ENCODE assay signal across 8 cellular contexts in genomic region chr3:19947549-19948071, GRCh38. TPM values are rescaled to one million over a fixed set of nuclear protein-coding genes. Genes with fewer than 3 reads are reported as not detected.
DNase-seq lines count a peak whose midpoint lies in the region; ATAC-seq, FAIRE-seq and TF ChIP-seq lines count a peak whose summit lies in the region.

No MANE protein-coding gene starts in this region.

- peak overlapping the region; percentile 66 for H3K56ac ChIP-seq in H1 (replicated peaks; ENCODE audit: insufficient read length, low read depth, low read length)

- H3K4me3 ChIP-seq in H1 (ENCODE audit: extremely low read depth in 1 of 4, insufficient read depth in 2 of 4, low read depth in 3 of 4, low read length in 4 of 4), result peak overlapping the region; percentile 95 to 99 (median 96)

- H2AK5ac ChIP-seq in H1 (ENCODE audit: low read depth, low read length), result no peak overlapping the region

- H3K27me3 ChIP-seq in H1 (replicated peaks in 1 of 4; ENCODE audit: control insufficient read depth in 3 of 4, extremely low read depth in 1 of 4, insufficient read depth in 3 of 4, low read length in 3 of 4), result no peaks in the 10 kb centered on the region

- peaks cover 11% of the 10 kb centered on the region for H3K36me3 Mint-ChIP-seq in mesothelial cell of epicardium

- peaks cover 3 to 5% (median 5%) of the 10 kb centered on the region in 4 experiments for H3K4me1 ChIP-seq in H1 (replicated peaks in 1 of 4; ENCODE audit: control insufficient read depth in 3 of 4, insufficient read depth in 4 of 4, low read length in 3 of 4)

- no peak overlapping the region for H2BK20ac ChIP-seq in H1 (ENCODE audit: low read length)

- H3K18ac ChIP-seq in H1 (ENCODE audit: extremely low read depth, low read length), result peak overlapping the region; percentile 93

- H3K36me3 ChIP-seq in H1 (ENCODE audit: control insufficient read depth in 2 of 4, insufficient read depth in 4 of 4, low read length in 3 of 4), result peaks cover 3 to 20% (median 10%) of the 10 kb centered on the region in 4 experiments; a peak in 7 of 8 replicates

- no peak for TF ChIP-seq EP300 in H1 (IDR thresholded peaks at IDR 0.05; ENCODE audit: borderline replicate concordance in 1 of 2, low read depth in 2 of 2, low read length in 2 of 2)

- no peak overlapping the region for H3K23ac ChIP-seq in H1 (ENCODE audit: insufficient read length)

- H4K8ac ChIP-seq in H1 (ENCODE audit: extremely low read depth, insufficient read depth, low read length), result peak overlapping the region; percentile 97

- no peak overlapping the region for H3K14ac ChIP-seq in H1 (ENCODE audit: insufficient read length)

- TF ChIP-seq CTCF in H1 (IDR thresholded peaks at IDR 0.05; ENCODE audit: control extremely low read depth in 1 of 3, insufficient read depth in 1 of 3, low read depth in 1 of 3, low read length in 3 of 3) (no peak), mesothelial cell of epicardium (IDR thresholded peaks at IDR 0.05; ENCODE audit: unreplicated experiment) (no peak)

- CTCF ChIA-PET in H1 (lab: Charles Lee; ENCODE audit: partially characterized antibody), result interaction anchor here (1.2 kb wide), 1 partner anchor 12 kb away, joined by 3 read pairs; no protein-coding TSS in a partner anchor

- peak overlapping the region; percentile 16 for H4K5ac ChIP-seq in H1 (ENCODE audit: insufficient read length, low read depth, low read length)

- H3K4ac ChIP-seq in H1 (replicated peaks; ENCODE audit: insufficient read length, low read depth, low read length), result peak overlapping the region; percentile 57

- WGBS in H1 (ENCODE audit: extremely low coverage in 1 of 2, insufficient coverage in 1 of 2, insufficient read length in 1 of 2, insufficient replicate concordance in 2 of 2, low coverage in 1 of 2, low lambda C conversion rate in 2 of 2, missing lambda C conversion rate in 1 of 2), 2 experiments, result 1% methylated on average over 24 of the region's 27 CpGs; no CpG with 5 or more reads in 1 of the 2 experiments

- 0 out of 4 replicates have a peak, but pooled peaks of 1 of the 2 experiments have one; percentile 4 for TF ChIP-seq RAD21 in H1 (IDR thresholded peaks at IDR 0.05 in 1 of 2, conservative IDR thresholded peaks at IDR 0.05 in 1 of 2; ENCODE audit: low read depth in 2 of 2, low read length in 2 of 2)

- H2BK120ac ChIP-seq in H1 (replicated peaks; ENCODE audit: low read depth, low read length), result no peak overlapping the region

- peak overlapping the region; percentile 45 for H4K91ac ChIP-seq in H1 (replicated peaks; ENCODE audit: insufficient read length, low read length)

- peak overlapping the region; percentile 92 for H3K27ac ChIP-seq in H1 (ENCODE audit: low read depth, low read length)

- H3K9ac ChIP-seq in H1 (replicated peaks in 1 of 4; ENCODE audit: extremely low read depth in 1 of 4, low read depth in 3 of 4, low read length in 3 of 4), result peak overlapping the region; percentile 84 to 93 (median 86)

- no peak overlapping the region for H2AFZ ChIP-seq in H1 (ENCODE audit: low read length)

- H3K4me3 Mint-ChIP-seq in mesothelial cell of epicardium, result peak overlapping the region; percentile 99

- peak; percentile 28 to 32 for DNase-seq in NCI-H524 (lab: John Stamatoyannopoulos, UW)
- peak; percentile 25 to 29 (median 26) for DNase-seq in activated CD8-positive, alpha-beta memory T cell treated with anti-CD3 and anti-CD28 coated beads for 48 hours (ENCODE audit: low read depth in 2 of 3, low spot score in 2 of 3)
- DNase-seq in H1 (ENCODE audit: low read depth in 1 of 2, low spot score in 2 of 2), result peak; percentile 15 to 75
- DNase-seq in mesothelial cell of epicardium (ENCODE audit: low spot score in 2 of 2, unreplicated experiment in 2 of 2), result no peak
- DNase-seq in stimulated activated CD8-positive, alpha-beta memory T cell treated with anti-CD3 and anti-CD28 coated beads, Interleukin-7, amount 100 ng/mL, for 4 hours (ENCODE audit: low read depth in 2 of 2), result peak; percentile 26 to 29

- 0 out of 2 replicates have a peak, but pooled peaks cover 3% of the 10 kb centered on the region for H3K79me1 ChIP-seq in H1 (ENCODE audit: low read depth, low read length)

- peak overlapping the region; percentile 100 for H3K27ac Mint-ChIP-seq in mesothelial cell of epicardium

- no peaks in the 10 kb centered on the region; the same call in 1 of the 2 replicates for H3K23me2 ChIP-seq in H1 (ENCODE audit: low read depth, low read length)

- peak in 1 of 2 experiments; percentile 34; a peak in 2 of 3 replicates for TF ChIP-seq POLR2A in H1 (IDR thresholded peaks at IDR 0.05; ENCODE audit: control extremely low read depth in 1 of 2, low read depth in 2 of 2, low read length in 2 of 2)

- no peaks in the 10 kb centered on the region for H3K27me3 Mint-ChIP-seq in mesothelial cell of epicardium (ENCODE audit: low read depth)

- H2BK12ac ChIP-seq in H1 (ENCODE audit: low read depth, low read length), result peak overlapping the region; percentile 40

- H2BK15ac ChIP-seq in H1 (ENCODE audit: low read length), result no peak overlapping the region

- H2BK5ac ChIP-seq in H1 (ENCODE audit: low read depth, low read length), result peak overlapping the region; percentile 90

- peaks cover 30% of the 10 kb centered on the region for H3K4me1 Mint-ChIP-seq in mesothelial cell of epicardium

- peak overlapping the region; percentile 70 to 84 for H3K4me2 ChIP-seq in H1 (ENCODE audit: insufficient read depth in 1 of 2, low read depth in 2 of 2, low read length in 2 of 2)

- H3K9me3 ChIP-seq in H1 (ENCODE audit: insufficient read depth in 2 of 2, low read depth in 1 of 2, low read length in 1 of 2), result 0 out of 4 replicates have a peak, but pooled peaks cover 0 to 2% of the 10 kb centered on the region in 2 experiments

- H4K20me1 ChIP-seq in H1 (replicated peaks in 1 of 2; ENCODE audit: control insufficient read depth in 1 of 2, insufficient read depth in 2 of 2, low read length in 2 of 2), result peaks cover 2% of the 10 kb centered on the region in 2 experiments

- ATAC-seq in GM18907 (IDR thresholded peaks at IDR 0.05; ENCODE audit: unreplicated experiment), result peak; percentile 27
- ATAC-seq in HG02943 (IDR thresholded peaks at IDR 0.05; ENCODE audit: low read depth, unreplicated experiment), result peak; percentile 16
- no peak for ATAC-seq in HG03469 (IDR thresholded peaks at IDR 0.05; ENCODE audit: unreplicated experiment)

- peaks cover 12% of the 10 kb centered on the region for H3K9me3 Mint-ChIP-seq in mesothelial cell of epicardium

- POLR2A ChIA-PET in H1 (lab: Charles Lee; ENCODE audit: partially characterized antibody), result interaction anchor here (0.6 to 1.8 kb wide), 8 partner anchors 10 to 231 kb away, joined by 3 to 13 read pairs (median 3); no protein-coding TSS in a partner anchor

- H3K79me2 ChIP-seq in H1 (ENCODE audit: control insufficient read depth in 1 of 2, insufficient read depth in 2 of 2, low read length in 2 of 2), result peaks cover 24 to 52% of the 10 kb centered on the region in 2 experiments

- peak; percentile 32 for FAIRE-seq in H1 (lab: Jason Lieb, UNC)

TF ChIP-seq in H1, 55 proteins besides CTCF, POLR2A, EP300 and RAD21 (continues in another document):
- TF ChIP-seq POU5F1 (IDR thresholded peaks at IDR 0.05; ENCODE audit: low read depth, low read length), result no peak
- no peak for TF ChIP-seq SP1 (IDR thresholded peaks at IDR 0.05; ENCODE audit: low read depth, low read length)
- no peak for TF ChIP-seq KDM1A (IDR thresholded peaks at IDR 0.05; ENCODE audit: borderline replicate concordance, low read length)
- no peak for TF ChIP-seq SRF (IDR thresholded peaks at IDR 0.05; ENCODE audit: low read depth, low read length)
- TF ChIP-seq ATF2 (IDR thresholded peaks at IDR 0.05; ENCODE audit: low read length), result no peak
- TF ChIP-seq USF2 (IDR thresholded peaks at IDR 0.05; ENCODE audit: low read length), result no peak

RNA-seq across cellular contexts. Expression of gene RAB5A, which starts 0.7 kb away (rescaled TPM):
- total RNA-seq in H1 (2021; fragmentation: NEBNext Ultra II Directional; extraction: Animal tissue kit (Norgen Biotek cat#: 25700)), result 77.7 and 86.6 TPM in 2 replicates
- polyA plus RNA-seq in H1 (2011; rRNA removed), result 16.8 and 22.4 TPM in 2 replicates
- 32.6 TPM for polyA plus RNA-seq in H1 (2011; cell fraction: cytosol; rRNA removed)
- 14.7 TPM for polyA plus RNA-seq in H1 (2011; cell fraction: nucleus; rRNA removed)
- polyA plus RNA-seq in H1 (2012, experiment 1 of 2), result 28.0 to 67.4 TPM (median 46.9 TPM) in 4 replicates
- polyA plus RNA-seq in H1 (2012, experiment 2 of 2), result 7.5 TPM
- 50.5 TPM for polyA plus RNA-seq in H1 (2013, experiment 1 of 2)
- 53.3 TPM for polyA plus RNA-seq in H1 (2013, experiment 2 of 2)
- 21.9 and 43.3 TPM in 2 replicates for polyA minus RNA-seq in H1 (2011; rRNA and poly(A)+ RNA removed)
- polyA minus RNA-seq in H1 (2011; cell fraction: cytosol; rRNA and poly(A)+ RNA removed), result 37.8 TPM
- polyA minus RNA-seq in H1 (2011; cell fraction: nucleus; rRNA and poly(A)+ RNA removed), result 43.9 TPM
- 71.4 to 77.7 TPM (median 73.4 TPM) in 3 replicates for total RNA-seq in mesothelial cell of epicardium

RNA-seq across cellular contexts. Expression of gene EFHB, which starts 13.6 kb away (rescaled TPM):
- 0.98 and 1.3 TPM in 2 replicates for total RNA-seq in H1 (2021; fragmentation: NEBNext Ultra II Directional; extraction: Animal tissue kit (Norgen Biotek cat#: 25700))
- 0.12 and 0.20 TPM in 2 replicates for polyA plus RNA-seq in H1 (2011; rRNA removed)
- 0.65 TPM for polyA plus RNA-seq in H1 (2011; cell fraction: cytosol; rRNA removed)
- 1.7 TPM for polyA plus RNA-seq in H1 (2011; cell fraction: nucleus; rRNA removed)
- polyA plus RNA-seq in H1 (2012, experiment 1 of 2), result 0.48 to 1.2 TPM (median 0.83 TPM) in 4 replicates
- polyA plus RNA-seq in H1 (2012, experiment 2 of 2), result not detected
- 0.85 TPM for polyA plus RNA-seq in H1 (2013, experiment 1 of 2)
- polyA plus RNA-seq in H1 (2013, experiment 2 of 2), result 0.70 TPM
- polyA minus RNA-seq in H1 (2011; rRNA and poly(A)+ RNA removed), result 0.38 and 0.88 TPM in 2 replicates
- not detected for polyA minus RNA-seq in H1 (2011; cell fraction: cytosol; rRNA and poly(A)+ RNA removed)
- 6.2 TPM for polyA minus RNA-seq in H1 (2011; cell fraction: nucleus; rRNA and poly(A)+ RNA removed)
- total RNA-seq in mesothelial cell of epicardium, result 1.0 to 2.7 TPM (median 1.1 TPM) in 3 replicates

Comparison
In these comparisons a context has a peak if more than half of its experiments do, and no peak if none do; other contexts are left out.
1. DNase-seq: peak in NCI-H524 (2 of 2), activated CD8-positive, alpha-beta memory T cell treated with anti-CD3 and anti-CD28 coated beads for 48 hours (3 of 3), H1 (2 of 2) and stimulated activated CD8-positive, alpha-beta memory T cell treated with anti-CD3 and anti-CD28 coated beads, Interleukin-7, amount 100 ng/mL, for 4 hours (2 of 2); none in mesothelial cell of epicardium (0 of 2).